ENCODE assay signal across 8 cellular contexts in the genomic region with DNA sequence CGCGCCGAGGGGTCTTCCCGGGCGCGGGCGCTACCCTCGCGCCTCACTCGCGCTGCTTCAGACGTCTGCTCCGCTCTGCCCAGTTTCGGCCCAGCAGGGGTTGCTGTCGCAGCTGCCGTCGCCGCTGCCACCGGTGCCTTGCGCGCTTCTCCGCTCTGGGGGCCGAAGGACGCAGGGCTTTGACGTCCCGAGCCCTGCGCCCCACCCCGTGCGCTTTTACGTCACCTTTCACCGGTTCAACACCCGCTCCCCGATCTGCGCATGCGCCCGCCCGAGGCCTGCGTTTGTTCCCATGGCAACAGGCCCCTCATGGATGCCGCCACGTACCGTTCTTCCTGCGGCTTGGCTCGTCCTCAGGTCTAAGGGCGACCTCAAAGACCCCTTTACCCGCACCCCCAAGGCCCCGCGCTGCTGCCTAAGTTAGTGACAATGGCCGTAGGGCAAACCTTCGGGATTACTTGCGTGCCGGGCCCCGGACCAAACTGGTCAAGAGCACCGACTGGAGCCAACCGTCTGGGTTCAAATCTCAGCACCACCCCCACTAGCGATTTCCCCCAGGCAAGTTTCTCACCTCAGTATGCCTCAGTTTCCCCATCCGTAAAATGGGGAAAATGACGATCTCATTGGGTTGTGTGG. TPM values are rescaled to one million over a fixed set of nuclear protein-coding genes. Genes with fewer than 3 reads are reported as not detected.
A peak's percentile ranks its signal among the peaks of the same experiment; 100 is the strongest.
DNase-seq lines count a peak whose midpoint lies in the region; ATAC-seq and TF ChIP-seq lines count a peak whose summit lies in the region.

No MANE protein-coding gene starts in this region.

- DNase-seq in GM06990 (ENCODE audit: extremely low read depth, insufficient read length) (peak; percentile 97), NB4 (ENCODE audit: low read depth) (peak; percentile 96), SK-N-DZ (ENCODE audit: low spot score) (peak; percentile 97), glomerular visceral epithelial cell (ENCODE audit: extremely low spot score) (peak; percentile 96), omental fat pad (ENCODE audit: low spot score) (peak; percentile 99), testis (peak; percentile 99)

- H3K4me1 ChIP-seq in testis = peaks cover 21% of the 10 kb centered on the region

- H3K27me3 ChIP-seq in GM06990 (replicated peaks; ENCODE audit: control insufficient read depth, insufficient read depth, low read length) = no peaks in the 10 kb centered on the region
- no peaks in the 10 kb centered on the region for H3K27me3 ChIP-seq in testis

- intact Hi-C loops in testis (cut with DNase I; ENCODE audit: low total_unique reads) = no loop called here

- H3K27ac ChIP-seq in testis = peak overlapping the region; percentile 95 to 97

- H3K27me3 Mint-ChIP-seq in activated naive CD4-positive, alpha-beta T cell treated with anti-CD3 and anti-CD28 coated beads, Interleukin-2, amount 50 U/mL, for 24 hours = peaks cover 1% of the 10 kb centered on the region

- H3K4me3 Mint-ChIP-seq in activated naive CD4-positive, alpha-beta T cell treated with anti-CD3 and anti-CD28 coated beads, Interleukin-2, amount 50 U/mL, for 24 hours = peak overlapping the region; percentile 91

- TF ChIP-seq POLR2A in NB4 (IDR thresholded peaks at IDR 0.05; ENCODE audit: extremely low read depth, insufficient read length) = peak; percentile 40
- TF ChIP-seq POLR2A in testis (IDR thresholded peaks at IDR 0.05) = no peak

- no peaks in the 10 kb centered on the region for H3K9me3 ChIP-seq in testis

- peaks cover 26% of the 10 kb centered on the region for H3K4me1 Mint-ChIP-seq in activated naive CD4-positive, alpha-beta T cell treated with anti-CD3 and anti-CD28 coated beads, Interleukin-2, amount 50 U/mL, for 24 hours

- ATAC-seq in HG02571 (IDR thresholded peaks at IDR 0.05; ENCODE audit: unreplicated experiment) = peak; percentile 31
- peak; percentile 49 for ATAC-seq in omental fat pad (ENCODE audit: low FRiP score)

- peak overlapping the region; percentile 88 for H3K4me3 ChIP-seq in GM06990 (replicated peaks; ENCODE audit: low read depth, low read length)
- peak overlapping the region; percentile 72 for H3K4me3 ChIP-seq in NB4 (ENCODE audit: low read depth, low read length)
- H3K4me3 ChIP-seq in testis = peak overlapping the region; percentile 74 to 82

- peak overlapping the region; percentile 92 for H3K27ac Mint-ChIP-seq in activated naive CD4-positive, alpha-beta T cell treated with anti-CD3 and anti-CD28 coated beads, Interleukin-2, amount 50 U/mL, for 24 hours

- H3K36me3 ChIP-seq in GM06990 (ENCODE audit: control insufficient read depth, insufficient read depth, low read length) = peaks cover 3% of the 10 kb centered on the region; the same call in 1 of the 2 replicates
- no peaks in the 10 kb centered on the region for H3K36me3 ChIP-seq in testis (ENCODE audit: low read depth, missing control alignments)

- H3K36me3 Mint-ChIP-seq in activated naive CD4-positive, alpha-beta T cell treated with anti-CD3 and anti-CD28 coated beads, Interleukin-2, amount 50 U/mL, for 24 hours = no peaks in the 10 kb centered on the region

- H3K9me3 Mint-ChIP-seq in activated naive CD4-positive, alpha-beta T cell treated with anti-CD3 and anti-CD28 coated beads, Interleukin-2, amount 50 U/mL, for 24 hours = no peaks in the 10 kb centered on the region

- 0 to 1% methylated on average over 30 to 57 of the region's 57 CpGs for WGBS in testis, 2 donors

- TF ChIP-seq CTCF in GM06990 (IDR thresholded peaks at IDR 0.05; ENCODE audit: insufficient read depth, low read length, poor library complexity, severe bottlenecking) (no peak), NB4 (IDR thresholded peaks at IDR 0.05; ENCODE audit: low read depth, low read length) (no peak), omental fat pad (IDR thresholded peaks at IDR 0.05) (no peak), testis (IDR thresholded peaks at IDR 0.05) (peak in 1 of 3 experiments; percentile 16)

RNA-seq across cellular contexts. Expression of gene CDK2AP2, which starts 0.6 kb away (rescaled TPM):
- 30.6 and 31.7 TPM in 2 replicates for polyA plus RNA-seq in SK-N-DZ (2014; cell fraction: cytosol; rRNA removed)
- 18.5 and 37.4 TPM in 2 replicates for polyA plus RNA-seq in SK-N-DZ (2014; cell fraction: nucleus; rRNA removed)
- 10 to 100 TPM; 23.5 to 50.5 (median 34.7) TPM for total RNA-seq in omental fat pad
- total RNA-seq in testis = 10 to 100 TPM; 26.4 to 38.0 TPM
- polyA plus RNA-seq in testis (ENCODE audit: insufficient read depth, low read depth, low replicate concordance) = 20.9 TPM

RNA-seq across cellular contexts. Expression of gene PITPNM1, which starts 3.4 kb away (rescaled TPM):
- 28.4 and 31.1 TPM in 2 replicates for polyA plus RNA-seq in SK-N-DZ (2014; cell fraction: cytosol; rRNA removed)
- polyA plus RNA-seq in SK-N-DZ (2014; cell fraction: nucleus; rRNA removed) = 89.3 and 99.0 TPM in 2 replicates
- total RNA-seq in omental fat pad = 10 to 100 TPM; 15.0 to 58.2 (median 26.6) TPM
- 10 to 100 TPM; 15.5 to 23.5 TPM for total RNA-seq in testis
- 19.6 TPM for polyA plus RNA-seq in testis (ENCODE audit: insufficient read depth, low read depth, low replicate concordance)

RNA-seq across cellular contexts. Expression of gene CABP2, which starts 14.6 kb away (rescaled TPM):
- polyA plus RNA-seq in SK-N-DZ (2014; cell fraction: cytosol; rRNA removed) = not detected in 2 replicates
- polyA plus RNA-seq in SK-N-DZ (2014; cell fraction: nucleus; rRNA removed) = not detected in 2 replicates
- total RNA-seq in omental fat pad = not detected
- not detected for total RNA-seq in testis
- polyA plus RNA-seq in testis (ENCODE audit: insufficient read depth, low read depth, low replicate concordance) = not detected

RNA-seq across cellular contexts. Expression of gene AIP, which starts 25.8 kb away (rescaled TPM):
- 129 and 147 TPM in 2 replicates for polyA plus RNA-seq in SK-N-DZ (2014; cell fraction: cytosol; rRNA removed)
- 65.6 and 94.1 TPM in 2 replicates for polyA plus RNA-seq in SK-N-DZ (2014; cell fraction: nucleus; rRNA removed)
- total RNA-seq in omental fat pad = 10 to 100 TPM; 51.2 to 67.5 (median 62.1) TPM
- total RNA-seq in testis = 10 to 100 TPM; 34.6 to 61.7 TPM
- 60.7 TPM for polyA plus RNA-seq in testis (ENCODE audit: insufficient read depth, low read depth, low replicate concordance)

RNA-seq across cellular contexts. Expression of gene TMEM134, which starts 39.6 kb away (rescaled TPM):
- polyA plus RNA-seq in SK-N-DZ (2014; cell fraction: cytosol; rRNA removed) = 41.5 and 105 TPM in 2 replicates
- polyA plus RNA-seq in SK-N-DZ (2014; cell fraction: nucleus; rRNA removed) = 31.5 and 76.6 TPM in 2 replicates
- total RNA-seq in omental fat pad (10 to 100 TPM; 33.6 to 56.6 (median 44.0) TPM), testis (100 to 1,000 TPM; 126 to 149 TPM)
- polyA plus RNA-seq in testis (ENCODE audit: insufficient read depth, low read depth, low replicate concordance) = 97.5 TPM

Comparison
In these comparisons a context has a peak if more than half of its experiments do, and no peak if none do; other contexts are left out.
1. Peak in every context shown above with its lines: DNase-seq, ATAC-seq, H3K4me3 ChIP-seq and H3K27ac ChIP-seq.